ENCODE assay signal across 8 cellular contexts in the genomic region with DNA sequence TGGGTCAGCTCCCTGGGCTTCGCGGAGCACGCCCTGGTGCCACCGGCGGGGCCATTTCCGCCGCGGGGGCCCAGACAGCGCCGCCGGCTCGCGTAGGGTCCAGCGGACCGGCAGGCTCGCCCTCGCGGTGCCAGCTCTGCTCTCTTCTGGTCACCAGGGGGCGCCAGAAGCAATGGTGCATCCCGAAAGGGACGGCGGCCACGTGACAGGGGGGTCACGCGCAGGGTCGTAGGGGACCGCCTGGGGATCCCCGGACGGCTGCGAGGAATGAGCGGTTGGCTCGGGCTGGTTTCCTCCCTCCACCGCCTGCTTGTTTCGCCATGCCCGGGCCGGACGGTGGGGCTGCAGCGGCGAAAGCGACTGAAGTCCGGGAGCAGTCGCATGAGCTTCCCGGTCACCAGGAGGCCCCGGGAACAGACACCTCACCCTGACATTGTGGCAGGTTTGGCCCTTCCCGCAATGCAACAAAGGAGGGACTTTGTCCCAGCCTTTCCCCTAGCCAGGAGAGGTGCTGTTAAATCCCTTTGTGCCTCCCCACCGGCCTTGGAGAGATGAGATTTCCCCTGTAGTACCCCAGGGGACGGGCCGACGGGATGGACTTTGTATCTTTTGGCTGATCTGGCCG. TPM values are rescaled to one million over a fixed set of nuclear protein-coding genes. Genes with fewer than 3 reads are reported as not detected.
DNase-seq lines count a peak whose midpoint lies in the region; ATAC-seq, FAIRE-seq and TF ChIP-seq lines count a peak whose summit lies in the region.

No MANE protein-coding gene starts in this region.

- H3K27ac ChIP-seq in keratinocyte (ENCODE audit: control insufficient read depth, insufficient read depth, low read length) (no peak overlapping the region), spleen (no peak overlapping the region)

- peak; percentile 36 to 70 (median 63) for TF ChIP-seq CTCF in keratinocyte (optimal IDR thresholded peaks at IDR 0.05 in 1 of 3, IDR thresholded peaks at IDR 0.05 in 1 of 3, conservative IDR thresholded peaks at IDR 0.05 in 1 of 3; ENCODE audit: extremely low read depth in 1 of 3, insufficient read depth in 2 of 3, low read length in 3 of 3)
- TF ChIP-seq CTCF in spleen (IDR thresholded peaks at IDR 0.05 in 8 of 11, conservative IDR thresholded peaks at IDR 0.05 in 3 of 11) = peak; percentile 16 to 84 (median 69)

- dilution Hi-C loops in keratinocyte (cut with MboI; ENCODE audit: extremely low pct_ligation_motif_present, low sequenced_read_pairs) = no loop called here

- no peaks in the 10 kb centered on the region for H3K4me1 ChIP-seq in keratinocyte (ENCODE audit: control insufficient read depth, extremely low read depth, insufficient read depth, low read length)
- peaks cover 0 to 10% (median 0%) of the 10 kb centered on the region in 6 donors for H3K4me1 ChIP-seq in spleen

- TF ChIP-seq POLR2A in spleen (IDR thresholded peaks at IDR 0.05) = no peak

- H3K9me1 ChIP-seq in keratinocyte (ENCODE audit: control insufficient read depth, extremely low read depth, insufficient read depth, low read length) = no peaks in the 10 kb centered on the region

- H3K27me3 ChIP-seq in keratinocyte (ENCODE audit: control insufficient read depth, extremely low read depth, insufficient read depth, low read length) (no peaks in the 10 kb centered on the region), spleen (replicated peaks in 1 of 7) (peaks cover 0 to 18% (median 0%) of the 10 kb centered on the region in 7 donors)

- WGBS in spleen, 5 donors = 5 to 76% (median 44%) methylated on average over 5 to 50 of the region's 50 CpGs

- intact Hi-C loops in spleen (cut with DNase I; ENCODE audit: low total_unique reads) = no loop called here

- peak overlapping the region; percentile 65 for H2AFZ ChIP-seq in keratinocyte (ENCODE audit: control insufficient read depth, low read length)

- H4K20me1 ChIP-seq in keratinocyte (ENCODE audit: control insufficient read depth, extremely low read depth, insufficient read depth, low read length) = no peaks in the 10 kb centered on the region

- H3K4me2 ChIP-seq in keratinocyte (ENCODE audit: control insufficient read depth, extremely low read depth, insufficient read depth, low read depth, low read length) = peak overlapping the region; percentile 64

- DNase-seq in AG08396 (ENCODE audit: low spot score) (peak; percentile 77), GM19238 (ENCODE audit: insufficient read length, low spot score) (peak; percentile 30), MV-4-11 (lab: John Stamatoyannopoulos, UW) (peak; percentile 1), keratinocyte (ENCODE audit: low read depth, low spot score) (no peak), spleen (peak; percentile 90)
- peak; percentile 11 to 39 (median 12) for DNase-seq in activated CD4-positive, CD25-positive, alpha-beta regulatory T cell (lab: John Stamatoyannopoulos, UW)
- peak; percentile 13 for DNase-seq in central memory CD4-positive, alpha-beta T cell

- H3K4me3 ChIP-seq in keratinocyte (ENCODE audit: control insufficient read depth in 2 of 3, extremely low read depth in 1 of 3, insufficient read depth in 2 of 3, low read depth in 1 of 3, low read length in 3 of 3) = peak overlapping the region; percentile 21 to 38 (median 25)
- peak overlapping the region; percentile 15 to 68 (median 34) for H3K4me3 ChIP-seq in spleen

- no peak for FAIRE-seq in keratinocyte (lab: Jason Lieb, UNC)

- H3K9me3 ChIP-seq in keratinocyte (ENCODE audit: control insufficient read depth, low read depth, low read length) = no peaks in the 10 kb centered on the region
- H3K9me3 ChIP-seq in spleen = no peaks in the 10 kb centered on the region

- H3K9ac ChIP-seq in keratinocyte (ENCODE audit: control insufficient read depth, extremely low read depth, insufficient read depth, low read length) = no peak overlapping the region

- H3K36me3 ChIP-seq in keratinocyte (ENCODE audit: control insufficient read depth in 2 of 2, extremely low read depth in 1 of 2, insufficient read depth in 2 of 2, low read length in 2 of 2) = no peaks in the 10 kb centered on the region
- H3K36me3 ChIP-seq in spleen = no peaks in the 10 kb centered on the region

- no peak for ATAC-seq in GM18520 (IDR thresholded peaks at IDR 0.05; ENCODE audit: unreplicated experiment)

- no peaks in the 10 kb centered on the region for H3K79me2 ChIP-seq in keratinocyte (ENCODE audit: control insufficient read depth, insufficient read depth, low read length)

RNA-seq across cellular contexts. Expression of gene ZCCHC12, which starts 15.8 kb away (rescaled TPM):
- polyA plus RNA-seq in keratinocyte = not detected in 3 replicates
- polyA plus RNA-seq in keratinocyte (2011; ENCODE audit: low read depth) = not detected
- polyA plus RNA-seq in keratinocyte (2011; cell fraction: cytosol; rRNA removed) = not detected in 2 replicates
- not detected in 2 replicates for polyA plus RNA-seq in keratinocyte (2011; cell fraction: nucleus; rRNA removed)
- polyA plus RNA-seq in keratinocyte (2012; ENCODE audit: low replicate concordance) = not detected in 2 replicates
- polyA minus RNA-seq in keratinocyte = not detected in 3 replicates
- polyA minus RNA-seq in keratinocyte (2011; cell fraction: cytosol; rRNA and poly(A)+ RNA removed) = not detected
- polyA minus RNA-seq in keratinocyte (2011; cell fraction: nucleus; rRNA and poly(A)+ RNA removed) = not detected in 2 replicates
- under 1 TPM in 1 of 7 donors, not detected in 6; 0.65 TPM for total RNA-seq in spleen
- polyA plus RNA-seq in spleen = under 1 TPM in 2 of 3 donors, not detected in 1; 0.03 to 0.49 TPM
